In the genomic region with DNA sequence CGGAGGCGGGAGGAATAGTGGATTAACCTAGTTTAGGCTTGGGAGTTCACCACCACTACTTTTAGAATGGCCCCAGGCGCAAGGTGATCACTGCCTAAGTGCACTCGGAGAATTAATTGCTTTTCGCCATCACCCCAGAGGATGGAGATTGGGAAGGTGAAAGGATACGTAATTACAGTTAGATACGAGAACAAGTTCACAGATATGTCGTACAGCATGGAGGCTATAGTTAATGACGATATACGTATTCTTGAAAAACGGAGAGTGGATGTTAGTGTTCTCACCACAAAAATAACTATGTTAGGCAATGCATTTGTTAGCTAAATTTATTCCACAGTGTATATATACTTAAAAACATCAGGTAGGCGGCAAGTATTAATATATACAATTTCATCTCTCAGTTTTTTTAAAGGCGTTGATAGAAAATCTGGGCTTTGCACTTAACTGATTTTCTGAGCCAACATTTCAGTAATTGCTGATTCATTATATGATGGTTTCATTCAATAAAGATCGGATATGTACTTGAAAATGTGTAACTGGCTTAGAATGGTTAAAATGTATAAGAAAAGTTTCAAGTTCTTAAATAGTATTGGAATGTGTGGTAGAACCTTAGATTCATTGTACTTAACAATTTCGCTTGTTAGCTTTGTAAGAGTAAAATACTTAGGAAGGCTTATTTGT, we compare ENCODE assay signal across 8 cellular contexts. TPM values are rescaled to one million over a fixed set of nuclear protein-coding genes. Genes with fewer than 3 reads are reported as not detected.
A peak's percentile ranks its signal among the peaks of the same experiment; 100 is the strongest.
DNase-seq lines count a peak whose midpoint lies in the region; ATAC-seq and TF ChIP-seq lines count a peak whose summit lies in the region.

No MANE protein-coding gene starts in this region.

- TF ChIP-seq CTCF in CD14-positive monocyte (IDR thresholded peaks at IDR 0.05) = no peak
- TF ChIP-seq CTCF in natural killer cell (IDR thresholded peaks at IDR 0.05) = no peak

- H3K27ac Mint-ChIP-seq in CD14-positive monocyte (peak overlapping the region; percentile 97 to 100 (median 99)), IgD-negative memory B cell (peak overlapping the region; percentile 97 to 100 (median 99)), natural killer cell (peak overlapping the region; percentile 97 to 99)
- H3K27ac Mint-ChIP-seq in central memory CD8-positive, alpha-beta T cell (ENCODE audit: low read depth) = peak overlapping the region; percentile 98

- H3K36me3 Mint-ChIP-seq in CD14-positive monocyte (peaks cover 21 to 28% of the 10 kb centered on the region in 2 donors), IgD-negative memory B cell (peaks cover 3% of the 10 kb centered on the region), natural killer cell (no peaks in the 10 kb centered on the region)
- H3K36me3 Mint-ChIP-seq in central memory CD8-positive, alpha-beta T cell (ENCODE audit: insufficient read depth) = peaks cover 35% of the 10 kb centered on the region

- no peak for DNase-seq in CD14-positive monocyte (ENCODE audit: low spot score)
- no peak for DNase-seq in central memory CD8-positive, alpha-beta T cell (ENCODE audit: low spot score in 2 of 2)
- DNase-seq in natural killer cell = no peak
- no peak for DNase-seq in middle frontal gyrus (ENCODE audit: extremely low spot score, low spot score)
- DNase-seq in retina = no peak

- intact Hi-C loops in CD14-positive monocyte (cut with micrococcal nuclease) (loop anchor here (5.0 to 10.0 kb wide), 3 partner anchors 69 to 154 kb away; a partner anchor contains a TSS), natural killer cell (cut with micrococcal nuclease) (loop anchor here (5.0 to 10.0 kb wide), 2 partner anchors 64 to 908 kb away; a partner anchor contains a TSS)

- no peaks in the 10 kb centered on the region for H3K27me3 Mint-ChIP-seq in CD14-positive monocyte (ENCODE audit: low read depth in 3 of 3)
- no peaks in the 10 kb centered on the region for H3K27me3 Mint-ChIP-seq in IgD-negative memory B cell
- H3K27me3 Mint-ChIP-seq in central memory CD8-positive, alpha-beta T cell = no peaks in the 10 kb centered on the region
- H3K27me3 Mint-ChIP-seq in natural killer cell (ENCODE audit: low read depth in 2 of 2) = no peaks in the 10 kb centered on the region

- H3K4me1 Mint-ChIP-seq in CD14-positive monocyte = peaks cover 66% of the 10 kb centered on the region
- peaks cover 36 to 47% (median 41%) of the 10 kb centered on the region in 3 donors for H3K4me1 Mint-ChIP-seq in IgD-negative memory B cell
- H3K4me1 Mint-ChIP-seq in central memory CD8-positive, alpha-beta T cell = peaks cover 52% of the 10 kb centered on the region
- H3K4me1 Mint-ChIP-seq in natural killer cell = peaks cover 51 to 63% of the 10 kb centered on the region in 2 donors

- no peaks in the 10 kb centered on the region for H3K9me3 Mint-ChIP-seq in CD14-positive monocyte
- H3K9me3 Mint-ChIP-seq in IgD-negative memory B cell = no peaks in the 10 kb centered on the region
- H3K9me3 Mint-ChIP-seq in central memory CD8-positive, alpha-beta T cell = no peaks in the 10 kb centered on the region
- no peaks in the 10 kb centered on the region for H3K9me3 Mint-ChIP-seq in natural killer cell

- H3K4me3 Mint-ChIP-seq in CD14-positive monocyte (peak overlapping the region; percentile 98), IgD-negative memory B cell (peak overlapping the region; percentile 98 to 100 (median 100)), natural killer cell (peak overlapping the region; percentile 98)
- peak overlapping the region; percentile 97 for H3K4me3 Mint-ChIP-seq in central memory CD8-positive, alpha-beta T cell

- no peak for ATAC-seq in central memory CD8-positive, alpha-beta T cell (replicated peaks; ENCODE audit: extremely low read depth, poor library complexity, severe bottlenecking)
- no peak for ATAC-seq in natural killer cell
- ATAC-seq in HG03521 (IDR thresholded peaks at IDR 0.05; ENCODE audit: unreplicated experiment) = no peak
- no peak for ATAC-seq in GM18502 (IDR thresholded peaks at IDR 0.05; ENCODE audit: poor library complexity, unreplicated experiment)

RNA-seq across cellular contexts. Expression of a gene that starts 0.7 kb away (rescaled TPM):
- polyA plus RNA-seq in CD14-positive monocyte = 10 to 100 TPM; 76.0 to 78.7 TPM
- 104 TPM for polyA plus RNA-seq in IgD-negative memory B cell
- 10 to 100 TPM; 45.8 to 53.3 (median 47.6) TPM for total RNA-seq in natural killer cell

RNA-seq across cellular contexts. Expression of a gene that starts 1.0 kb away (rescaled TPM):
- 10 to 100 TPM; 43.7 to 51.1 TPM for polyA plus RNA-seq in CD14-positive monocyte
- polyA plus RNA-seq in IgD-negative memory B cell = 48.6 TPM
- total RNA-seq in natural killer cell = 10 to 100 TPM; 25.7 to 39.1 (median 29.4) TPM
